Comparison of ENCODE assay signal across 18 cellular contexts in the genomic region with DNA sequence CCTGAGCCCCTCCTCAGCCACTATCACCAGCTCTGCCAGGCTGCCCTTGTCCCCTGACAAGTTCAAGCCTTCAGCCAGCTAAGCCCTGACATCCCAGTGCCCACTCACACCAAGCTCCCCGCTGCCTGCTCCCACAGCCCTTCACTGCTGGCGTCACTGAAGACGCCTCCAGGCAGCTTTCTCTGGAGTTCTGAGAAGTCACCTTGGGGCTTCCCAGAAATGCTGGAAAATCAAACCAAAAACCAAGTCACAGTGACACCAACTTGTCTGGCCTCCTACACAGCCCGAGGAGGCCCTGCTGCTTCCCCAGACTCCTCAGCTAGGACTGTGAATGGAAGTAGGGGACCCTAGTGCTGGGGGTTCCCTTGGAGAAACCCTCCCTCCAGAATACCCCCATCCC. TPM values are rescaled to one million over a fixed set of nuclear protein-coding genes. Genes with fewer than 3 reads are reported as not detected.
A peak's percentile ranks its signal among the peaks of the same experiment; 100 is the strongest.
DNase-seq lines count a peak whose midpoint lies in the region; ATAC-seq and TF ChIP-seq lines count a peak whose summit lies in the region.
"Had no signal": no experiment of that assay in that cellular context is flagged by ENCODE, and none has a peak within 500 bp of the region (broad histone marks: within the 10 kb centered on the region; RNA-seq: fewer than 3 reads in every experiment).

No MANE protein-coding gene starts in this region.

- H3K36me3 Mint-ChIP-seq in dendritic cell treated with granulocyte-macrophage colony-stimulating factor and Interleukin-4, amounts not matched to agents 40 ng/mL and 50 ng/mL, for 4 days (ENCODE audit: low read depth), result no peaks in the 10 kb centered on the region
- H3K36me3 Mint-ChIP-seq in osteocyte (ENCODE audit: unreplicated experiment), result no peaks in the 10 kb centered on the region
- H3K36me3 Mint-ChIP-seq: activated naive CD4-positive, alpha-beta T cell treated with anti-CD3 and anti-CD28 coated beads, Interleukin-2, amount 50 U/mL, for 24 hours; naive thymus-derived CD4-positive, alpha-beta T cell had no signal

- H3K9me3 Mint-ChIP-seq in dendritic cell treated with granulocyte-macrophage colony-stimulating factor and Interleukin-4, amounts not matched to agents 40 ng/mL and 50 ng/mL, for 4 days, result no peaks in the 10 kb centered on the region
- no peaks in the 10 kb centered on the region for H3K9me3 Mint-ChIP-seq in osteocyte (ENCODE audit: unreplicated experiment)
- H3K9me3 Mint-ChIP-seq: activated naive CD4-positive, alpha-beta T cell treated with anti-CD3 and anti-CD28 coated beads, Interleukin-2, amount 50 U/mL, for 24 hours; CD4-positive, alpha-beta T cell; naive thymus-derived CD4-positive, alpha-beta T cell had no signal

- H3K27ac ChIP-seq in right atrium auricular region (peak overlapping the region; percentile 26 to 64), vagina (peak overlapping the region; percentile 92)

- H3K27ac Mint-ChIP-seq in dendritic cell treated with granulocyte-macrophage colony-stimulating factor and Interleukin-4, amounts not matched to agents 40 ng/mL and 50 ng/mL, for 4 days, result peak overlapping the region; percentile 53
- peak overlapping the region; percentile 98 for H3K27ac Mint-ChIP-seq in osteocyte (ENCODE audit: unreplicated experiment)
- H3K27ac Mint-ChIP-seq: activated CD4-positive, alpha-beta T cell treated with anti-CD3 and anti-CD28 coated beads for 36 hours; activated naive CD4-positive, alpha-beta T cell treated with anti-CD3 and anti-CD28 coated beads, Interleukin-2, amount 50 U/mL, for 24 hours; CD4-positive, alpha-beta T cell had no signal

- intact Hi-C loops in left cardiac atrium (cut with DNase I), result no loop called here
- intact Hi-C loops in dendritic cell treated with granulocyte-macrophage colony-stimulating factor and Interleukin-4, amounts not matched to agents 40 ng/mL and 50 ng/mL, for 4 days (cut with micrococcal nuclease), result no loop called here
- intact Hi-C loops in vagina (cut with DNase I), result no loop called here

- no peak for TF ChIP-seq CTCF in right atrium auricular region (IDR thresholded peaks at IDR 0.05)
- no peak for TF ChIP-seq CTCF in osteocyte (IDR thresholded peaks at IDR 0.05)
- TF ChIP-seq CTCF in vagina (IDR thresholded peaks at IDR 0.05), result no peak

- no peaks in the 10 kb centered on the region for H3K27me3 ChIP-seq in right atrium auricular region
- H3K27me3 ChIP-seq in vagina, result no peaks in the 10 kb centered on the region

- no peak for TF ChIP-seq POLR2A in vagina (IDR thresholded peaks at IDR 0.05)

- H3K36me3 ChIP-seq in right atrium auricular region (no peaks in the 10 kb centered on the region), vagina (no peaks in the 10 kb centered on the region)

- H3K4me1 Mint-ChIP-seq in dendritic cell treated with granulocyte-macrophage colony-stimulating factor and Interleukin-4, amounts not matched to agents 40 ng/mL and 50 ng/mL, for 4 days (ENCODE audit: low read depth), result peaks cover 59% of the 10 kb centered on the region
- peaks cover 77% of the 10 kb centered on the region for H3K4me1 Mint-ChIP-seq in osteocyte (ENCODE audit: unreplicated experiment)
- H3K4me1 Mint-ChIP-seq: activated naive CD4-positive, alpha-beta T cell treated with anti-CD3 and anti-CD28 coated beads, Interleukin-2, amount 50 U/mL, for 24 hours had no signal

- peaks cover 0 to 39% of the 10 kb centered on the region in 2 donors for H3K4me1 ChIP-seq in right atrium auricular region
- peaks cover 80% of the 10 kb centered on the region for H3K4me1 ChIP-seq in vagina

- no peak overlapping the region for H3K4me3 ChIP-seq in right atrium auricular region
- H3K4me3 ChIP-seq in vagina, result no peak overlapping the region

- H3K9me3 ChIP-seq in right atrium auricular region (no peaks in the 10 kb centered on the region), vagina (no peaks in the 10 kb centered on the region)

- ATAC-seq in left cardiac atrium, result no peak
- ATAC-seq: activated CD4-positive, alpha-beta T cell treated with anti-CD3 and anti-CD28 coated beads for 36 hours had no signal

- peaks cover 21% of the 10 kb centered on the region for H3K27me3 Mint-ChIP-seq in dendritic cell treated with granulocyte-macrophage colony-stimulating factor and Interleukin-4, amounts not matched to agents 40 ng/mL and 50 ng/mL, for 4 days
- no peaks in the 10 kb centered on the region for H3K27me3 Mint-ChIP-seq in osteocyte (ENCODE audit: unreplicated experiment)

- H3K4me3 Mint-ChIP-seq in dendritic cell treated with granulocyte-macrophage colony-stimulating factor and Interleukin-4, amounts not matched to agents 40 ng/mL and 50 ng/mL, for 4 days, result no peak overlapping the region
- no peak overlapping the region for H3K4me3 Mint-ChIP-seq in osteocyte (ENCODE audit: unreplicated experiment)
- H3K4me3 Mint-ChIP-seq: activated CD4-positive, alpha-beta T cell treated with anti-CD3 and anti-CD28 coated beads for 36 hours; activated naive CD4-positive, alpha-beta T cell treated with anti-CD3 and anti-CD28 coated beads, Interleukin-2, amount 50 U/mL, for 24 hours; CD4-positive, alpha-beta T cell; naive thymus-derived CD4-positive, alpha-beta T cell had no signal

- DNase-seq in right atrium auricular region (ENCODE audit: low spot score) (no peak), left cardiac atrium (no peak), osteocyte (ENCODE audit: extremely low spot score, unreplicated experiment) (no peak), vagina (ENCODE audit: extremely low spot score in 2 of 2) (no peak), ureter (ENCODE audit: low spot score) (no peak), DMS79 (lab: John Stamatoyannopoulos, UW) (no peak), GM03348 (ENCODE audit: low spot score) (no peak)
- DNase-seq: activated CD4-positive, alpha-beta T cell treated with anti-CD3 and anti-CD28 coated beads for 36 hours; CD4-positive, alpha-beta T cell; GOT3; naive thymus-derived CD4-positive, alpha-beta T cell; NCI-H1694; SHP77 treated with DMSO at 0.1 percent for 48 hours; stimulated activated CD8-positive, alpha-beta memory T cell treated with anti-CD3 and anti-CD28 coated beads, Interleukin-4, amount 100 ng/mL, for 48 hours; substantia nigra; T-helper 1 cell had no signal

RNA-seq across cellular contexts. Expression of a gene that starts 2.2 kb away (rescaled TPM):
- 100 to 1,000 TPM; 393 to 720 TPM for total RNA-seq in right atrium auricular region
- total RNA-seq in left cardiac atrium, result 100 to 1,000 TPM; 436 to 508 TPM
- total RNA-seq in osteocyte, result 80.8 and 82.5 TPM in 2 replicates
- 216 TPM for total RNA-seq in vagina
- total RNA-seq in ureter, result 581 TPM
